In the genomic region with DNA sequence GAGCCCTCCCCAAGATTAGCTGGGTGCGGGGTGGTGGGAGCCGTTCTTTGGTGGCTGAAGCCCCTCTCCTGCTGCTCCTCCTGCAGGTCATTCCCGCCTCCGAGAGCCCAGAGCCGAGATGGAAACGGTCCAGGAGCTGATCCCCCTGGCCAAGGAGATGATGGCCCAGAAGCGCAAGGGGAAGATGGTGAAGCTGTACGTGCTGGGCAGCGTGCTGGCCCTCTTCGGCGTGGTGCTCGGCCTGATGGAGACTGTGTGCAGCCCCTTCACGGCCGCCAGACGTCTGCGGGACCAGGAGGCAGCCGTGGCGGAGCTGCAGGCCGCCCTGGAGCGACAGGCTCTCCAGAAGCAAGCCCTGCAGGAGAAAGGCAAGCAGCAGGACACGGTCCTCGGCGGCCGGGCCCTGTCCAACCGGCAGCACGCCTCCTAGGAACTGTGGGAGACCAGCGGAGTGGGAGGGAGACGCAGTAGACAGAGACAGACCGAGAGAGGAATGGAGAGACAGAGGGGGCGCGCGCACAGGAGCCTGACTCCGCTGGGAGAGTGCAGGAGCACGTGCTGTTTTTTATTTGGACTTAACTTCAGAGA, we compare ENCODE assay signal across 8 cellular contexts. TPM values are rescaled to one million over a fixed set of nuclear protein-coding genes. Genes with fewer than 3 reads are reported as not detected.
DNase-seq lines count a peak whose midpoint lies in the region; ATAC-seq and TF ChIP-seq lines count a peak whose summit lies in the region.

No MANE protein-coding gene starts in this region.

- H3K9me3 Mint-ChIP-seq in MCF 10A (ENCODE audit: unreplicated experiment): no peaks in the 10 kb centered on the region

- CTCF ChIA-PET in MCF 10A (lab: Yijun Ruan, JAX): interaction anchor here (0.7 to 5.1 kb wide), 8 partner anchors 8 to 74 kb away, joined by 3 to 38 read pairs (median 4); no protein-coding TSS in a partner anchor

- no peak for DNase-seq in breast epithelium (ENCODE audit: low spot score in 2 of 2)
- DNase-seq in MCF 10A (ENCODE audit: unreplicated experiment): no peak
- DNase-seq in adipocyte (ENCODE audit: low read depth): peak; percentile 54
- DNase-seq in left ventricle myocardium superior: peak; percentile 68
- peak; percentile 24 to 94 (median 48) for DNase-seq in posterior cingulate gyrus
- DNase-seq in NCI-H1436 treated with DMSO at 0.1 percent for 48 hours (lab: John Stamatoyannopoulos, UW): no peak
- DNase-seq in HAP-1 (ENCODE audit: low spot score in 2 of 2): no peak

- in situ Hi-C loops in HAP-1 (cut with MboI; ENCODE audit: low sequenced_read_pairs): no loop called here

- H3K27me3 ChIP-seq in breast epithelium: no peaks in the 10 kb centered on the region
- H3K27me3 ChIP-seq in adipocyte (replicated peaks; ENCODE audit: control insufficient read depth, insufficient read depth, low read length): no peaks in the 10 kb centered on the region
- peaks cover 43% of the 10 kb centered on the region for H3K27me3 ChIP-seq in HAP-1 (ENCODE audit: low read depth)

- H3K4me3 Mint-ChIP-seq in MCF 10A (ENCODE audit: unreplicated experiment): no peak overlapping the region

- POLR2A ChIA-PET in MCF 10A (lab: Yijun Ruan, JAX): interaction anchor here (0.9 to 8.1 kb wide), 4 partner anchors 11 to 46 kb away, joined by 3 to 254 read pairs (median 38); a partner anchor contains a TSS

- peaks cover 30% of the 10 kb centered on the region for H3K4me1 Mint-ChIP-seq in MCF 10A (ENCODE audit: insufficient read depth, unreplicated experiment)

- no peak for TF ChIP-seq POLR2A in breast epithelium (IDR thresholded peaks at IDR 0.05)

- H3K9ac ChIP-seq in adipocyte (ENCODE audit: low read length): peak overlapping the region; percentile 92

- ATAC-seq in left ventricle myocardium superior: peak; percentile 59
- no peak for ATAC-seq in GM19397 (IDR thresholded peaks at IDR 0.05; ENCODE audit: unreplicated experiment)

- H3K9me3 ChIP-seq in breast epithelium (no peaks in the 10 kb centered on the region), adipocyte (ENCODE audit: control insufficient read depth, low read length) (peaks cover 3% of the 10 kb centered on the region), HAP-1 (no peaks in the 10 kb centered on the region)

- peak overlapping the region in 1 of 2 donors; percentile 16 for H3K27ac ChIP-seq in breast epithelium

- peak overlapping the region; percentile 48 to 63 (median 54) for H3K4me3 ChIP-seq in breast epithelium
- peak overlapping the region; percentile 85 for H3K4me3 ChIP-seq in adipocyte (ENCODE audit: low read length)
- H3K4me3 ChIP-seq in HAP-1: no peak overlapping the region

- intact Hi-C loops in breast epithelium (cut with DNase I; ENCODE audit: low total_unique reads): no loop called here
- intact Hi-C loops in MCF 10A (cut with micrococcal nuclease): no loop called here
- intact Hi-C loops in left ventricle myocardium superior (cut with micrococcal nuclease): no loop called here
- intact Hi-C loops in posterior cingulate gyrus (cut with DNase I): no loop called here

- H3K36me3 ChIP-seq in breast epithelium (no peaks in the 10 kb centered on the region), adipocyte (ENCODE audit: control insufficient read depth, insufficient read depth, low read length, severe bottlenecking) (no peaks in the 10 kb centered on the region), HAP-1 (replicated peaks) (no peaks in the 10 kb centered on the region)

- no peak for TF ChIP-seq CTCF in breast epithelium (IDR thresholded peaks at IDR 0.05)
- no peak for TF ChIP-seq CTCF in MCF 10A (IDR thresholded peaks at IDR 0.05; ENCODE audit: unreplicated experiment)

- no peaks in the 10 kb centered on the region for H3K27me3 Mint-ChIP-seq in MCF 10A (ENCODE audit: insufficient read depth, unreplicated experiment)

- no peak overlapping the region for H3K27ac Mint-ChIP-seq in MCF 10A (ENCODE audit: low read depth, unreplicated experiment)

- H3K4me1 ChIP-seq in breast epithelium (no peaks in the 10 kb centered on the region), adipocyte (ENCODE audit: control insufficient read depth, insufficient read depth, low read length) (peaks cover 47% of the 10 kb centered on the region), HAP-1 (no peaks in the 10 kb centered on the region)

- no peaks in the 10 kb centered on the region for H3K36me3 Mint-ChIP-seq in MCF 10A (ENCODE audit: insufficient read depth, unreplicated experiment)

- BruUV-seq in MCF 10A (replicated peaks; lab: Mats Ljungman, UMichigan): no TSS peak

RNA-seq across cellular contexts. Expression of a gene that starts 0.4 kb away (rescaled TPM):
- total RNA-seq in breast epithelium: 1,000 to 10,000 TPM in 1 of 3 donors, 100 to 1,000 TPM in 2; 198 to 1,307 (median 636) TPM
- not detected in 2 replicates for total RNA-seq in MCF 10A (2022)
- total RNA-seq in left ventricle myocardium superior: 594 TPM

RNA-seq across cellular contexts. Expression of a gene that starts 23.4 kb away (rescaled TPM):
- total RNA-seq in breast epithelium: 10 to 100 TPM; 23.9 to 48.0 (median 35.6) TPM
- total RNA-seq in MCF 10A (2022): 999 and 1,572 TPM in 2 replicates
- total RNA-seq in left ventricle myocardium superior: 5.2 TPM

RNA-seq across cellular contexts. Expression of a gene that starts 29.0 kb away (rescaled TPM):
- total RNA-seq in breast epithelium (10 to 100 TPM in 1 of 3 donors, 1 to 10 TPM in 1, under 1 TPM in 1; 0.88 to 90.1 (median 7.5) TPM), MCF 10A (2022) (0.21 and 0.39 TPM in 2 replicates), left ventricle myocardium superior (2.8 TPM)

Comparison
In these comparisons a context has a peak if more than half of its experiments do, and no peak if none do; other contexts are left out.
1. RNA of a gene that starts 0.4 kb away (total RNA-seq): 198 to 1,307 TPM in breast epithelium and 594 TPM in left ventricle myocardium superior (single experiment); not detected in MCF 10A; every median in the first group is over 100 times any median in the second.
2. RNA of a gene that starts 23.4 kb away (total RNA-seq): 999 to 1,572 TPM in MCF 10A; 23.9 to 48.0 TPM in breast epithelium and 5.2 TPM in left ventricle myocardium superior (single experiment); every median in the first group is over 10 times any median in the second.
3. DNase-seq: peak in adipocyte (single experiment), left ventricle myocardium superior (single experiment) and posterior cingulate gyrus (10 of 10); none in breast epithelium (0 of 2), MCF 10A (single experiment), NCI-H1436 treated with DMSO at 0.1 percent for 48 hours (single experiment) and HAP-1 (0 of 2).